Comparison of ENCODE assay signal across 8 cellular contexts in the genomic region with DNA sequence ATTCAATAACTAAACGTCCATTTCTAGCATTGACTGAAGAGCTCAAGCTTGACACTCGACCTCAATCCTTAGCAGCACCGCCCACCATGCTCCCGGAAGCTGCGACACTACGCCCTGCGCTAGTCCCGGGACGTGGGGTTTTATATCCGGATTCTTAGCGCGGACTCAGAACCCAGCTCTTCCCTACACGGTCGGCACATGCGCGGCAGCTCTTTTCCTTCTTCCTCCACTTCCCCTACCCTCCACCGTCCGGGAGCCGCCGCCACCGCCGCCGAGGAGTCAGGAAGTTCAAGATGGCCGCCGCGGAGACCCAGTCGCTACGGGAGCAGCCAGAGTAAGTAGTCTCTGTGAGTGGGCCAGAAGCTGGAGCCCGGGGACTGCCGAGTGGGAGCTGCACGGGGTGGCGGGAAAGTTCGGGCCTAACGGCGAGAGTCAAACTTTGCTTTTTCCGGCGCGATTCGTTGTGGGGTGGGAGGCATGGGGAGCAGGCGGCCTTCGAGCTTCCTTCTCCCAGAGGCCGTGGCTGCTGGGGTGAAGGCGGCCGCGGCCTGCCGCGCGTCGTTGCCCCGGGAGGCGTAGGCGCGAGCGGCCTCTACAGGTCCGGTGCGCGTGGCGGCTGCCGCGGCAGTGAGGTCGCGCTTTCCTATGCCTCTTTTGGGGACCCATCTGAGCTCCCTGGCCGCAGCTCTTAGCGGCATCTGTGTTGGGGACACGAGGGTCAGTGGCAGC. TPM values are rescaled to one million over a fixed set of nuclear protein-coding genes. Genes with fewer than 3 reads are reported as not detected.
DNase-seq lines count a peak whose midpoint lies in the region; ATAC-seq and TF ChIP-seq lines count a peak whose summit lies in the region.

No MANE protein-coding gene starts in this region.

- H3K4me3 ChIP-seq in KMS-11 (IDR thresholded peaks at IDR 0.05; ENCODE audit: insufficient read depth, low read depth, low read length), result peak overlapping the region; percentile 42
- H3K4me3 ChIP-seq in Peyer's patch, result peak overlapping the region; percentile 72 to 82 (median 78)
- H3K4me3 ChIP-seq in esophagus squamous epithelium, result peak overlapping the region; percentile 69 to 95 (median 88)
- peak overlapping the region; percentile 90 to 93 for H3K4me3 ChIP-seq in muscle layer of duodenum (ENCODE audit: low read depth in 1 of 2, low read length in 2 of 2)

- WGBS in esophagus squamous epithelium, 2 donors, result 0 to 1% methylated on average over 13 to 18 of the region's 65 CpGs

- peaks cover 56% of the 10 kb centered on the region for H3K79me2 ChIP-seq in KMS-11 (ENCODE audit: insufficient read depth, low read depth)

- peaks cover 48% of the 10 kb centered on the region for H3K4me1 ChIP-seq in KMS-11 (ENCODE audit: low read depth, poor library complexity, severe bottlenecking)
- peaks cover 0 to 65% (median 14%) of the 10 kb centered on the region in 4 donors for H3K4me1 ChIP-seq in Peyer's patch
- H3K4me1 ChIP-seq in esophagus squamous epithelium, result peaks cover 41 to 80% (median 46%) of the 10 kb centered on the region in 3 donors
- peaks cover 23 to 43% of the 10 kb centered on the region in 2 donors for H3K4me1 ChIP-seq in muscle layer of duodenum (ENCODE audit: control insufficient read depth in 1 of 2, insufficient read depth in 2 of 2, low read length in 2 of 2)

- H4K20me1 ChIP-seq in KMS-11 (ENCODE audit: insufficient read depth), result peaks cover 32% of the 10 kb centered on the region

- TF ChIP-seq POLR2A in Peyer's patch (IDR thresholded peaks at IDR 0.05) (peak; percentile 81 to 84), esophagus squamous epithelium (IDR thresholded peaks at IDR 0.05) (peak in 3 of 4 donors; percentile 36 to 80 (median 66))

- peak; percentile 50 for ATAC-seq in GM21737 (IDR thresholded peaks at IDR 0.05; ENCODE audit: unreplicated experiment)

- no peaks in the 10 kb centered on the region; the same call in 1 of the 2 replicates for H3K36me3 ChIP-seq in KMS-11 (ENCODE audit: insufficient read depth)
- no peaks in the 10 kb centered on the region for H3K36me3 ChIP-seq in Peyer's patch
- H3K36me3 ChIP-seq in esophagus squamous epithelium, result no peaks in the 10 kb centered on the region
- H3K36me3 ChIP-seq in muscle layer of duodenum (ENCODE audit: control insufficient read depth in 1 of 2, insufficient read depth in 2 of 2, low read length in 2 of 2), result no peaks in the 10 kb centered on the region

- H3K27ac ChIP-seq in KMS-11 (peak overlapping the region; percentile 94), Peyer's patch (peak overlapping the region; percentile 94 to 97 (median 96)), esophagus squamous epithelium (peak overlapping the region; percentile 94 to 99 (median 98)), muscle layer of duodenum (ENCODE audit: low read length) (peak overlapping the region; percentile 93)

- H3K9me3 ChIP-seq in Peyer's patch (no peaks in the 10 kb centered on the region), esophagus squamous epithelium (no peaks in the 10 kb centered on the region), muscle layer of duodenum (ENCODE audit: control insufficient read depth in 1 of 2, low read length in 2 of 2) (no peaks in the 10 kb centered on the region)

- peak overlapping the region; percentile 97 for H3K9ac ChIP-seq in KMS-11

- peak overlapping the region; percentile 88 for H3K4me2 ChIP-seq in KMS-11

- DNase-seq in DMS79 treated with DMSO at 0.1 percent for 48 hours (lab: John Stamatoyannopoulos, UW) (peak; percentile 82), Peyer's patch (peak; percentile 89 to 97 (median 95)), activated T-helper 1 cell treated with Interleukin-2 at 50 U/mL for 16 hours (ENCODE audit: low read depth) (peak; percentile 70), esophagus squamous epithelium (lab: John Stamatoyannopoulos, UW) (peak; percentile 59)
- DNase-seq in stimulated activated CD8-positive, alpha-beta memory T cell treated with anti-CD3 and anti-CD28 coated beads, Interleukin-7, amount 100 ng/mL, for 24 hours (ENCODE audit: low read depth), result peak; percentile 76

- TF ChIP-seq CTCF in KMS-11 (conservative IDR thresholded peaks at IDR 0.05; ENCODE audit: low read depth, low read length), result 0 out of 2 replicates have a peak, but pooled peaks have one; percentile 22
- peak in 4 of 6 experiments; percentile 27 to 44 (median 38) for TF ChIP-seq CTCF in Peyer's patch (IDR thresholded peaks at IDR 0.05)
- peak in 2 of 6 experiments; percentile 16 to 17 for TF ChIP-seq CTCF in esophagus squamous epithelium (IDR thresholded peaks at IDR 0.05)

- no peaks in the 10 kb centered on the region for H3K27me3 ChIP-seq in KMS-11 (ENCODE audit: insufficient read depth, low read depth)
- no peaks in the 10 kb centered on the region for H3K27me3 ChIP-seq in Peyer's patch
- H3K27me3 ChIP-seq in esophagus squamous epithelium, result no peaks in the 10 kb centered on the region
- no peaks in the 10 kb centered on the region for H3K27me3 ChIP-seq in muscle layer of duodenum (ENCODE audit: low read depth, low read length)

- intact Hi-C loops in esophagus squamous epithelium (cut with DNase I), result loop anchor here (10.0 kb wide), 1 partner anchor 114 kb away; a partner anchor contains a TSS

- H2AFZ ChIP-seq in KMS-11 (ENCODE audit: low read depth), result peak overlapping the region; percentile 49

RNA-seq across cellular contexts. Expression of a gene that starts 57.6 kb away (rescaled TPM):
- total RNA-seq in Peyer's patch (not detected), esophagus squamous epithelium (not detected)

Comparison
In these comparisons a context has a peak if more than half of its experiments do, and no peak if none do; other contexts are left out.
1. Peak in every context shown above with its lines: DNase-seq, ATAC-seq, H3K4me3 ChIP-seq and H3K27ac ChIP-seq.